ENCODE assay signal across 9 cellular contexts in genomic region chr1:23720256-23720995, GRCh38. TPM values are rescaled to one million over a fixed set of nuclear protein-coding genes. Genes with fewer than 3 reads are reported as not detected.
A peak's percentile ranks its signal among the peaks of the same experiment; 100 is the strongest.
DNase-seq lines count a peak whose midpoint lies in the region; ATAC-seq and TF ChIP-seq lines count a peak whose summit lies in the region.
"Had no signal": no experiment of that assay in that cellular context is flagged by ENCODE, and none has a peak within 500 bp of the region (broad histone marks: within the 10 kb centered on the region; RNA-seq: fewer than 3 reads in every experiment).

No MANE protein-coding gene starts in this region.

- POLR2A ChIA-PET in OCI-LY7 (lab: Charles Lee): no interaction called here

- H4K20me1 ChIP-seq in OCI-LY7 (ENCODE audit: insufficient read depth, low read length): no peaks in the 10 kb centered on the region

- peaks cover 27% of the 10 kb centered on the region for H3K4me1 ChIP-seq in OCI-LY7 (ENCODE audit: insufficient read depth, low read length, poor library complexity, severe bottlenecking)

- no peak for TF ChIP-seq CTCF in OCI-LY7 (conservative IDR thresholded peaks at IDR 0.05; ENCODE audit: low read length)
- TF ChIP-seq CTCF in omental fat pad (IDR thresholded peaks at IDR 0.05): no peak

- H3K4me2 ChIP-seq in OCI-LY7 (ENCODE audit: low read length): peak overlapping the region; percentile 2; the same call in 1 of the 2 replicates

- no peaks in the 10 kb centered on the region for H3K9me3 ChIP-seq in OCI-LY7 (ENCODE audit: low read length)

- no peaks in the 10 kb centered on the region for H3K27me3 Mint-ChIP-seq in activated naive CD4-positive, alpha-beta T cell treated with anti-CD3 and anti-CD28 coated beads, Interleukin-2, amount 10 ng/mL, durations not matched to agents 7 days and 5 days
- H3K27me3 Mint-ChIP-seq in stimulated activated naive B cell treated with anti-CD40 and anti-IgM and Interleukin-4, amounts not matched to agents 10 μg/mL and 1 μg/mL and 100 μg/mL, for 72 hours: no peaks in the 10 kb centered on the region

- H2AFZ ChIP-seq in OCI-LY7 (ENCODE audit: low read length): no peak overlapping the region

- intact Hi-C loops in OCI-LY7 (cut with micrococcal nuclease; ENCODE audit: unreplicated experiment): no loop called here
- intact Hi-C loops in sciatic nerve (cut with DNase I): no loop called here

- no peaks in the 10 kb centered on the region for H3K4me1 Mint-ChIP-seq in activated naive CD4-positive, alpha-beta T cell treated with anti-CD3 and anti-CD28 coated beads, Interleukin-2, amount 10 ng/mL, durations not matched to agents 7 days and 5 days
- H3K4me1 Mint-ChIP-seq in stimulated activated naive B cell treated with anti-CD40 and anti-IgM and Interleukin-4, amounts not matched to agents 10 μg/mL and 1 μg/mL and 100 μg/mL, for 72 hours: peaks cover 34 to 58% of the 10 kb centered on the region in 2 donors
- H3K4me1 Mint-ChIP-seq: nephron had no signal

- ATAC-seq in HG02623 (IDR thresholded peaks at IDR 0.05; ENCODE audit: unreplicated experiment) (peak; percentile 55), sciatic nerve (no peak), omental fat pad (ENCODE audit: low FRiP score) (no peak)
- peak; percentile 85 to 88 for ATAC-seq in stimulated activated naive B cell treated with anti-CD40 and anti-IgM and Interleukin-4, amounts not matched to agents 10 μg/mL and 1 μg/mL and 100 μg/mL, for 72 hours (replicated peaks)

- no peaks in the 10 kb centered on the region for H3K36me3 Mint-ChIP-seq in activated naive CD4-positive, alpha-beta T cell treated with anti-CD3 and anti-CD28 coated beads, Interleukin-2, amount 10 ng/mL, durations not matched to agents 7 days and 5 days
- H3K36me3 Mint-ChIP-seq in stimulated activated naive B cell treated with anti-CD40 and anti-IgM and Interleukin-4, amounts not matched to agents 10 μg/mL and 1 μg/mL and 100 μg/mL, for 72 hours: peaks cover 10 to 33% of the 10 kb centered on the region in 2 donors

- H3K9me2 ChIP-seq in OCI-LY7 (ENCODE audit: insufficient read depth, low read length): no peaks in the 10 kb centered on the region

- H3K27ac Mint-ChIP-seq in activated naive CD4-positive, alpha-beta T cell treated with anti-CD3 and anti-CD28 coated beads, Interleukin-2, amount 10 ng/mL, durations not matched to agents 7 days and 5 days: no peak overlapping the region
- H3K27ac Mint-ChIP-seq in stimulated activated naive B cell treated with anti-CD40 and anti-IgM and Interleukin-4, amounts not matched to agents 10 μg/mL and 1 μg/mL and 100 μg/mL, for 72 hours: peak overlapping the region; percentile 95
- H3K27ac Mint-ChIP-seq: nephron had no signal

- H3K4me3 ChIP-seq in OCI-LY7 (ENCODE audit: low read depth, low read length, poor library complexity, severe bottlenecking): no peak overlapping the region

- BruUV-seq in OCI-LY7 (replicated peaks; lab: Mats Ljungman, UMichigan): no TSS peak

- CTCF ChIA-PET in activated naive CD4-positive, alpha-beta T cell treated with anti-CD3 and anti-CD28 coated beads, Interleukin-2, amount 10 ng/mL, durations not matched to agents 7 days and 5 days (lab: Charles Lee): interaction anchor here (1.2 kb wide), 1 partner anchor 90 kb away, joined by 3 read pairs; no protein-coding TSS in a partner anchor
- CTCF ChIA-PET in OCI-LY7 (lab: Charles Lee; ENCODE audit: unreplicated experiment): no interaction called here

- H3K4me3 Mint-ChIP-seq in activated naive CD4-positive, alpha-beta T cell treated with anti-CD3 and anti-CD28 coated beads, Interleukin-2, amount 10 ng/mL, durations not matched to agents 7 days and 5 days: no peak overlapping the region
- peak overlapping the region; percentile 7 to 59 for H3K4me3 Mint-ChIP-seq in stimulated activated naive B cell treated with anti-CD40 and anti-IgM and Interleukin-4, amounts not matched to agents 10 μg/mL and 1 μg/mL and 100 μg/mL, for 72 hours
- H3K4me3 Mint-ChIP-seq: nephron had no signal

- H3K9me3 Mint-ChIP-seq in activated naive CD4-positive, alpha-beta T cell treated with anti-CD3 and anti-CD28 coated beads, Interleukin-2, amount 10 ng/mL, durations not matched to agents 7 days and 5 days: no peaks in the 10 kb centered on the region
- no peaks in the 10 kb centered on the region for H3K9me3 Mint-ChIP-seq in stimulated activated naive B cell treated with anti-CD40 and anti-IgM and Interleukin-4, amounts not matched to agents 10 μg/mL and 1 μg/mL and 100 μg/mL, for 72 hours
- H3K9me3 Mint-ChIP-seq: nephron had no signal

- no peak overlapping the region for H3K27ac ChIP-seq in OCI-LY7 (ENCODE audit: low read depth, low read length, poor library complexity, severe bottlenecking)

- H3K79me2 ChIP-seq in OCI-LY7 (ENCODE audit: insufficient read depth, low read depth, low read length): no peaks in the 10 kb centered on the region

- H3K36me3 ChIP-seq in OCI-LY7 (ENCODE audit: insufficient read depth, low read length): no peaks in the 10 kb centered on the region

- peak; percentile 34 for DNase-seq in activated naive CD4-positive, alpha-beta T cell treated with Interleukin-2 at 50 U/mL for 16 hours
- DNase-seq in activated naive CD4-positive, alpha-beta T cell treated with anti-CD3 and anti-CD28 coated beads, Interleukin-2, amount 10 ng/mL, durations not matched to agents 7 days and 5 days: no peak
- DNase-seq in OCI-LY7 (ENCODE audit: low spot score): peak; percentile 33
- DNase-seq in stimulated activated naive B cell treated with anti-CD40 and anti-IgM and Interleukin-4, amounts not matched to agents 10 μg/mL and 1 μg/mL and 100 μg/mL, for 72 hours: peak; percentile 79
- DNase-seq in amygdala (lab: John Stamatoyannopoulos, UW): no peak
- no peak for DNase-seq in sciatic nerve (ENCODE audit: low spot score)
- DNase-seq in omental fat pad (ENCODE audit: low spot score): no peak

RNA-seq across cellular contexts. Expression of gene ELOA, which starts 22.8 kb away (rescaled TPM):
- total RNA-seq in OCI-LY7 (2014; rRNA removed; shearing (Covaris generic)): 24.7 and 29.1 TPM in 2 replicates
- 35.8 and 41.0 TPM in 2 replicates for total RNA-seq in OCI-LY7 (2022)
- 28.2 TPM for total RNA-seq in sciatic nerve
- 10 to 100 TPM; 44.1 to 73.7 (median 54.1) TPM for total RNA-seq in omental fat pad

RNA-seq across cellular contexts. Expression of gene RPL11, which starts 28.8 kb away (rescaled TPM):
- 1,891 and 2,496 TPM in 2 replicates for total RNA-seq in OCI-LY7 (2014; rRNA removed; shearing (Covaris generic))
- total RNA-seq in OCI-LY7 (2022) (1,767 and 1,774 TPM in 2 replicates), sciatic nerve (1,008 TPM), omental fat pad (1,000 to 10,000 TPM in 2 of 4 donors, 100 to 1,000 TPM in 2; 867 to 1,131 (median 994) TPM)

RNA-seq across cellular contexts. Expression of gene PITHD1, which starts 57.8 kb away (rescaled TPM):
- 89.9 and 90.8 TPM in 2 replicates for total RNA-seq in OCI-LY7 (2014; rRNA removed; shearing (Covaris generic))
- 63.6 and 67.2 TPM in 2 replicates for total RNA-seq in OCI-LY7 (2022)
- 100 TPM for total RNA-seq in sciatic nerve
- 10 to 100 TPM; 44.3 to 58.8 (median 51.7) TPM for total RNA-seq in omental fat pad

Comparison
In these comparisons a context has a peak if more than half of its experiments do, and no peak if none do; other contexts are left out.
1. DNase-seq: peak in activated naive CD4-positive, alpha-beta T cell treated with Interleukin-2 at 50 U/mL for 16 hours (single experiment), OCI-LY7 (single experiment) and stimulated activated naive B cell treated with anti-CD40 and anti-IgM and Interleukin-4, amounts not matched to agents 10 μg/mL and 1 μg/mL and 100 μg/mL, for 72 hours (single experiment); none in activated naive CD4-positive, alpha-beta T cell treated with anti-CD3 and anti-CD28 coated beads, Interleukin-2, amount 10 ng/mL, durations not matched to agents 7 days and 5 days (single experiment), amygdala (0 of 56), sciatic nerve (single experiment) and omental fat pad (single experiment).
2. ATAC-seq: peak in HG02623 (single experiment) and stimulated activated naive B cell treated with anti-CD40 and anti-IgM and Interleukin-4, amounts not matched to agents 10 μg/mL and 1 μg/mL and 100 μg/mL, for 72 hours (2 of 2); none in sciatic nerve (single experiment) and omental fat pad (single experiment).